Comparison of ENCODE assay signal across 17 cellular contexts in genomic region chr19:51246153-51246552, GRCh38. TPM values are rescaled to one million over a fixed set of nuclear protein-coding genes. Genes with fewer than 3 reads are reported as not detected.
DNase-seq lines count a peak whose midpoint lies in the region; ATAC-seq, FAIRE-seq and TF ChIP-seq lines count a peak whose summit lies in the region.
"Had no signal": no experiment of that assay in that cellular context is flagged by ENCODE, and none has a peak within 500 bp of the region (broad histone marks: within the 10 kb centered on the region; RNA-seq: fewer than 3 reads in every experiment).

No MANE protein-coding gene starts in this region.

- H2AFZ ChIP-seq in K562 (ENCODE audit: low read depth, low read length): peak overlapping the region; percentile 46

- no peak for DNase-seq in activated CD4-positive, alpha-beta T cell treated with anti-CD3 and anti-CD28 coated beads, Interleukin-2, amount 10 ng/mL, durations not matched to agents 7 days and 5 days
- no peak for DNase-seq in activated CD4-positive, alpha-beta T cell treated with anti-CD3 and anti-CD28 coated beads, Interleukin-2, amount 50 U/mL, for 48 hours
- DNase-seq in NOMO-1 treated with DMSO at 0.1 percent for 48 hours (lab: John Stamatoyannopoulos, UW; ENCODE audit: unreplicated experiment) (peak; percentile 90), K562 (ENCODE audit: extremely low read depth in 1 of 4, low spot score in 3 of 4) (peak in 2 of 4 experiments; percentile 27 to 67), natural killer cell (no peak), MG63 (no peak), NCI-H69 (lab: John Stamatoyannopoulos, UW) (no peak), NCI-H1694 (lab: John Stamatoyannopoulos, UW) (no peak)
- DNase-seq: NCI-H146, NCI-H526 treated with DMSO at 0.1 percent for 48 hours had no signal

- no peak for TF ChIP-seq POLR2A in K562 (conservative IDR thresholded peaks at IDR 0.05)

- no TSS peak for BruUV-seq in K562 (replicated peaks; lab: Mats Ljungman, UMichigan)

- peak overlapping the region; percentile 21 for H3K4me3 Mint-ChIP-seq in activated CD4-positive, alpha-beta T cell treated with anti-CD3 and anti-CD28 coated beads, Interleukin-2, amount 10 ng/mL, durations not matched to agents 7 days and 5 days
- peak overlapping the region; percentile 55 for H3K4me3 Mint-ChIP-seq in natural killer cell

- in situ Hi-C loops in K562 (cut with MboI): no loop called here

- H3K4me3 ChIP-seq in K562 (no peak overlapping the region), MG63 (no peak overlapping the region)
- H3K4me3 ChIP-seq: A549, prostate gland had no signal

- H3K9ac ChIP-seq in K562 (ENCODE audit: insufficient read depth in 1 of 2, low read depth in 2 of 2, low read length in 2 of 2): no peak overlapping the region

- no peak overlapping the region; the same call in 1 of the 2 replicates for H3K4me2 ChIP-seq in K562 (ENCODE audit: insufficient read depth, low read length)
- H3K4me2 ChIP-seq: A549 had no signal

- FAIRE-seq in K562 (lab: Jason Lieb, UNC): peak; percentile 86
- FAIRE-seq: A549, H54 had no signal

- peaks cover 52% of the 10 kb centered on the region for H3K4me1 Mint-ChIP-seq in activated CD4-positive, alpha-beta T cell treated with anti-CD3 and anti-CD28 coated beads, Interleukin-2, amount 10 ng/mL, durations not matched to agents 7 days and 5 days
- peaks cover 35 to 36% of the 10 kb centered on the region in 2 donors for H3K4me1 Mint-ChIP-seq in natural killer cell

- H3K9me3 Mint-ChIP-seq in activated CD4-positive, alpha-beta T cell treated with anti-CD3 and anti-CD28 coated beads, Interleukin-2, amount 10 ng/mL, durations not matched to agents 7 days and 5 days: no peaks in the 10 kb centered on the region
- H3K9me3 Mint-ChIP-seq in natural killer cell: no peaks in the 10 kb centered on the region

- H3K9me3 ChIP-seq in K562 (replicated peaks; ENCODE audit: control insufficient read depth, insufficient read depth, low read depth, low read length) (no peaks in the 10 kb centered on the region), MG63 (no peaks in the 10 kb centered on the region)
- H3K9me3 ChIP-seq: prostate gland had no signal

- H3K27me3 Mint-ChIP-seq in activated CD4-positive, alpha-beta T cell treated with anti-CD3 and anti-CD28 coated beads, Interleukin-2, amount 10 ng/mL, durations not matched to agents 7 days and 5 days: peaks cover 5% of the 10 kb centered on the region
- H3K27me3 Mint-ChIP-seq in natural killer cell (ENCODE audit: low read depth in 2 of 2): peaks cover 0 to 2% of the 10 kb centered on the region in 2 donors

- H4K20me1 ChIP-seq in K562 (replicated peaks; ENCODE audit: control insufficient read depth, insufficient read depth, low read length): no peaks in the 10 kb centered on the region

- peak overlapping the region; percentile 77 for H3K27ac Mint-ChIP-seq in activated CD4-positive, alpha-beta T cell treated with anti-CD3 and anti-CD28 coated beads, Interleukin-2, amount 10 ng/mL, durations not matched to agents 7 days and 5 days
- H3K27ac Mint-ChIP-seq in natural killer cell: peak overlapping the region; percentile 13 to 80

- H3K4me1 ChIP-seq in K562 (replicated peaks in 1 of 2; ENCODE audit: control insufficient read depth in 2 of 2, insufficient read depth in 2 of 2, low read length in 2 of 2): peaks cover 0 to 12% of the 10 kb centered on the region in 2 experiments; a peak in 3 of 5 replicates
- H3K4me1 ChIP-seq: A549, prostate gland had no signal

- peaks cover 5% of the 10 kb centered on the region for H3K36me3 Mint-ChIP-seq in activated CD4-positive, alpha-beta T cell treated with anti-CD3 and anti-CD28 coated beads, Interleukin-2, amount 10 ng/mL, durations not matched to agents 7 days and 5 days (ENCODE audit: low read depth)
- H3K36me3 Mint-ChIP-seq in natural killer cell: no peaks in the 10 kb centered on the region

- no peaks in the 10 kb centered on the region for H3K9me1 ChIP-seq in K562 (ENCODE audit: control insufficient read depth, insufficient read depth, low read length)

- TF ChIP-seq RAD21 in K562 (CRISPR knock-in tag; conservative IDR thresholded peaks at IDR 0.05 in 1 of 2, IDR thresholded peaks at IDR 0.05 in 1 of 2): no peak

- CTCF ChIA-PET in activated CD4-positive, alpha-beta T cell treated with anti-CD3 and anti-CD28 coated beads, Interleukin-2, amount 10 ng/mL, durations not matched to agents 7 days and 5 days (lab: Charles Lee): interaction anchor here (1.3 kb wide), 1 partner anchor 13 kb away, joined by 4 read pairs; no protein-coding TSS in a partner anchor
- CTCF ChIA-PET in K562 (lab: Yijun Ruan, JAX; ENCODE audit: low intra/inter-chr PET ratio): no interaction called here

- 3% methylated on average over 5 of the region's 5 CpGs for WGBS in K562 (ENCODE audit: insufficient coverage, low coverage, missing lambda C conversion rate)

- TF ChIP-seq CTCF in K562 (IDR thresholded peaks at IDR 0.05 in 2 of 3, conservative IDR thresholded peaks at IDR 0.05 in 1 of 3; ENCODE audit: insufficient read depth in 2 of 3, low read depth in 1 of 3, low read length in 3 of 3) (peak in 1 of 3 experiments; percentile 9; a peak in 1 of 6 replicates), natural killer cell (IDR thresholded peaks at IDR 0.05) (no peak)

- ATAC-seq in K562 (peak; percentile 82), natural killer cell (peak in 2 of 3 donors; percentile 24 to 33)
- ATAC-seq: A549 had no signal

- POLR2A ChIA-PET in activated CD4-positive, alpha-beta T cell treated with anti-CD3 and anti-CD28 coated beads, Interleukin-2, amount 10 ng/mL, durations not matched to agents 7 days and 5 days (lab: Charles Lee): no interaction called here
- POLR2A ChIA-PET in K562 (lab: Yijun Ruan, JAX): interaction anchor here (0.6 to 1.1 kb wide), 3 partner anchors 9 to 691 kb away, joined by 3 to 6 read pairs (median 3); no protein-coding TSS in a partner anchor

- TF ChIP-seq EP300 in K562 (IDR thresholded peaks at IDR 0.05; ENCODE audit: low read length): peak; percentile 29; the same call in 1 of the 2 replicates

- no peaks in the 10 kb centered on the region for H3K79me2 ChIP-seq in K562 (ENCODE audit: control insufficient read depth, insufficient read depth, low read length)

- H3K27me3 ChIP-seq in K562 (ENCODE audit: control insufficient read depth in 2 of 2, insufficient read depth in 2 of 2, low read length in 2 of 2) (no peaks in the 10 kb centered on the region), MG63 (no peaks in the 10 kb centered on the region)

- intact Hi-C loops in K562 (cut with micrococcal nuclease) (no loop called here), natural killer cell (cut with micrococcal nuclease) (no loop called here)

- H3K27ac ChIP-seq in K562 (ENCODE audit: extremely low read depth, low read depth, low read length): peak overlapping the region; percentile 44; the same call in 1 of the 3 replicates
- H3K27ac ChIP-seq: A549, prostate gland had no signal

- no peaks in the 10 kb centered on the region; the same call in 2 of the 3 replicates for H3K36me3 ChIP-seq in K562 (ENCODE audit: control insufficient read depth, insufficient read depth, low read length)
- H3K36me3 ChIP-seq in MG63: no peaks in the 10 kb centered on the region
- H3K36me3 ChIP-seq: prostate gland had no signal

RNA-seq across cellular contexts. Expression of gene SIGLECL1, which starts 4.7 kb away (rescaled TPM):
- total RNA-seq in activated CD4-positive, alpha-beta T cell treated with anti-CD3 and anti-CD28 coated beads, Interleukin-2, amount 10 ng/mL, durations not matched to agents 7 days and 5 days: not detected
- not detected in 2 replicates for total RNA-seq in K562 (2011; cell fraction: chromatin; rRNA removed; ENCODE audit: low replicate concordance)
- total RNA-seq in K562 (2011; cell fraction: nucleolus; rRNA removed): not detected in 2 replicates
- total RNA-seq in K562 (2011; cell fraction: nucleoplasm; rRNA removed): not detected in 2 replicates
- total RNA-seq in K562 (2014; rRNA removed): not detected in 2 replicates
- total RNA-seq in K562 (2014; rRNA removed; fragmentation: Illumina TruSeq; extraction: Trizol): not detected in 2 replicates
- not detected in 2 replicates for total RNA-seq in K562 (2015; rRNA removed; fragmentation: Illumina TruSeq; extraction: Trizol)
- total RNA-seq in K562 (2021): not detected in 2 replicates
- not detected in 2 replicates for polyA plus RNA-seq in K562 (2011; rRNA removed)
- polyA plus RNA-seq in K562 (2011; cell fraction: cytosol; rRNA removed): not detected in 2 replicates
- 0.15 and 0.17 TPM in 2 replicates for polyA plus RNA-seq in K562 (2011; cell fraction: nucleus; rRNA removed)
- polyA plus RNA-seq in K562 (2012): not detected in 2 replicates
- not detected in 2 replicates for polyA plus RNA-seq in K562 (2014; fragmentation: Illumina TruSeq; extraction: Trizol)
- not detected for polyA plus RNA-seq in K562 (2014; fragmentation: Nextera tagmentation; extraction: Ambion mirVana)
- polyA plus RNA-seq in K562 (2014; rRNA removed): not detected in 2 replicates
- not detected in 2 replicates for polyA minus RNA-seq in K562 (2011; rRNA and poly(A)+ RNA removed)
- not detected in 2 replicates for polyA minus RNA-seq in K562 (2011; cell fraction: cytosol; rRNA and poly(A)+ RNA removed)
- not detected in 2 replicates for polyA minus RNA-seq in K562 (2011; cell fraction: nucleus; rRNA and poly(A)+ RNA removed)
- total RNA-seq in natural killer cell: not detected
- total RNA-seq in MG63 (2014; rRNA removed; shearing (Covaris generic); ENCODE audit: low replicate concordance): not detected in 2 replicates
- total RNA-seq: cardiac septum, mesenteric fat pad, urinary bladder had no signal
- polyA plus RNA-seq: A549, esophagus, urinary bladder had no signal

RNA-seq across cellular contexts. Expression of gene CD33, which starts 21.3 kb away (rescaled TPM):
- total RNA-seq in activated CD4-positive, alpha-beta T cell treated with anti-CD3 and anti-CD28 coated beads, Interleukin-2, amount 10 ng/mL, durations not matched to agents 7 days and 5 days: 1 to 10 TPM; 3.7 to 3.9 TPM
- total RNA-seq in K562 (2011; cell fraction: chromatin; rRNA removed; ENCODE audit: low replicate concordance): 25.2 and 27.4 TPM in 2 replicates
- 17.5 and 20.2 TPM in 2 replicates for total RNA-seq in K562 (2011; cell fraction: nucleolus; rRNA removed)
- total RNA-seq in K562 (2011; cell fraction: nucleoplasm; rRNA removed): 22.7 and 29.1 TPM in 2 replicates
- total RNA-seq in K562 (2014; rRNA removed) (38.4 and 39.7 TPM in 2 replicates), K562 (2014; rRNA removed; fragmentation: Illumina TruSeq; extraction: Trizol) (42.6 and 44.4 TPM in 2 replicates), K562 (2015; rRNA removed; fragmentation: Illumina TruSeq; extraction: Trizol) (49.6 and 50.1 TPM in 2 replicates), K562 (2021) (34.1 and 36.1 TPM in 2 replicates), natural killer cell (1 to 10 TPM; 2.3 to 6.5 (median 6.0) TPM)
- polyA plus RNA-seq in K562 (2011; rRNA removed) (50.7 and 122 TPM in 2 replicates), K562 (2014; fragmentation: Illumina TruSeq; extraction: Trizol) (52.5 and 60.0 TPM in 2 replicates), K562 (2014; fragmentation: Nextera tagmentation; extraction: Ambion mirVana) (10 to 100 TPM; 79.0 to 88.6 TPM), K562 (2014; rRNA removed) (39.6 and 42.5 TPM in 2 replicates)
- polyA plus RNA-seq in K562 (2011; cell fraction: cytosol; rRNA removed): 43.7 and 78.9 TPM in 2 replicates
- 59.9 and 117 TPM in 2 replicates for polyA plus RNA-seq in K562 (2011; cell fraction: nucleus; rRNA removed)
- 45.2 and 161 TPM in 2 replicates for polyA plus RNA-seq in K562 (2012)
- polyA minus RNA-seq in K562 (2011; rRNA and poly(A)+ RNA removed): 20.3 and 47.6 TPM in 2 replicates
- 15.5 and 24.4 TPM in 2 replicates for polyA minus RNA-seq in K562 (2011; cell fraction: cytosol; rRNA and poly(A)+ RNA removed)
- polyA minus RNA-seq in K562 (2011; cell fraction: nucleus; rRNA and poly(A)+ RNA removed): 13.6 and 36.4 TPM in 2 replicates
- 0.22 and 3.8 TPM in 2 replicates for total RNA-seq in MG63 (2014; rRNA removed; shearing (Covaris generic); ENCODE audit: low replicate concordance)
